9 cellular contexts compared by ENCODE assay signal in the genomic region with DNA sequence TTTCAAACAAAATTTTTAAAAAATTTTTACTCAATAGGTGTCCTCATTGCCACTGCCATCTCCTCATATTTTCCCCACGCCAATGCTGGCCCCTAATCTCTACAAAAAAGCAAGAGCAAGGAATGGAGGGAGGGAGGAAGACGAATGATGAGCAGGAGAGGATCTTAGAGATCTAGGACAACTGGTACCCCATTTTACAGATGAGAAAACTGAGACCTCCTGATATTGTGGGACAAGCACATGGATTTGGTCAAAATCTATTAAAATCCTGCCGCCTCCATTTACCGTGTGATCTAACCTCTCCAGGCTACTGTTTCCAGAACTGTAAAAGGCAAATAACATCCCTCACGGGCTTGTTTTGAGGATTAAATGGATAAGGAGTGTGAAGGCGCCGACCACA. TPM values are rescaled to one million over a fixed set of nuclear protein-coding genes. Genes with fewer than 3 reads are reported as not detected.
A peak's percentile ranks its signal among the peaks of the same experiment; 100 is the strongest.
DNase-seq lines count a peak whose midpoint lies in the region; ATAC-seq and TF ChIP-seq lines count a peak whose summit lies in the region.
"Had no signal": no experiment of that assay in that cellular context is flagged by ENCODE, and none has a peak within 500 bp of the region (broad histone marks: within the 10 kb centered on the region; RNA-seq: fewer than 3 reads in every experiment).

No MANE protein-coding gene starts in this region.

- H3K36me3 ChIP-seq in fibroblast of lung (ENCODE audit: control insufficient read depth, insufficient read depth, low read length) (peaks cover 9% of the 10 kb centered on the region), skeletal muscle tissue (ENCODE audit: control insufficient read depth in 3 of 3, insufficient read depth in 3 of 3, low read length in 3 of 3) (peaks cover 0 to 6% (median 0%) of the 10 kb centered on the region in 3 donors)

- H3K27me3 Mint-ChIP-seq in T-helper 17 cell = no peaks in the 10 kb centered on the region

- peaks cover 25% of the 10 kb centered on the region for H3K4me1 ChIP-seq in fibroblast of lung (ENCODE audit: control insufficient read depth, extremely low read depth, insufficient read depth, low read length)
- H3K4me1 ChIP-seq in skeletal muscle tissue (ENCODE audit: control insufficient read depth in 3 of 3, insufficient read depth in 3 of 3, low read length in 3 of 3) = peaks cover 50 to 67% (median 65%) of the 10 kb centered on the region in 3 donors

- H3K4me2 ChIP-seq in fibroblast of lung (ENCODE audit: extremely low read depth, insufficient read depth, low read length) = peak overlapping the region; percentile 92

- ATAC-seq in T-helper 17 cell (no peak), HG03045 (IDR thresholded peaks at IDR 0.05; ENCODE audit: unreplicated experiment) (no peak), HG02884 (IDR thresholded peaks at IDR 0.05; ENCODE audit: unreplicated experiment) (no peak), HG03469 (IDR thresholded peaks at IDR 0.05; ENCODE audit: unreplicated experiment) (no peak)

- H3K79me2 ChIP-seq in fibroblast of lung (ENCODE audit: control insufficient read depth, insufficient read depth, low read length) = peaks cover 84% of the 10 kb centered on the region

- H3K9me3 ChIP-seq in T-helper 17 cell (ENCODE audit: control insufficient read depth, low read length, poor library complexity, severe bottlenecking) = no peaks in the 10 kb centered on the region
- H3K9me3 ChIP-seq in fibroblast of lung (ENCODE audit: control insufficient read depth, insufficient read depth, low read depth, low read length) = no peaks in the 10 kb centered on the region
- H3K9me3 ChIP-seq in skeletal muscle tissue (ENCODE audit: control insufficient read depth in 3 of 3, low read length in 3 of 3) = no peaks in the 10 kb centered on the region

- no peak overlapping the region for H2AFZ ChIP-seq in fibroblast of lung (ENCODE audit: low read length)

- H3K4me3 ChIP-seq in GM08714 (ENCODE audit: low read length) (peak overlapping the region; percentile 36; the same call in 1 of the 2 replicates), fibroblast of lung (replicated peaks in 1 of 4; ENCODE audit: control extremely low read depth in 1 of 4, insufficient read depth in 1 of 4, low read depth in 3 of 4, low read length in 4 of 4) (peak overlapping the region in 3 of 4 experiments; percentile 78 to 97 (median 91)), skeletal muscle tissue (ENCODE audit: low read length in 3 of 3) (peak overlapping the region; percentile 5 to 89 (median 46))

- no peak for DNase-seq in T-helper 17 cell
- DNase-seq in fibroblast of lung (ENCODE audit: low read depth in 2 of 2) = no peak
- DNase-seq in GOT3 (lab: John Stamatoyannopoulos, UW) = no peak

- H3K9ac ChIP-seq in fibroblast of lung (ENCODE audit: insufficient read depth, low read length) (peak overlapping the region; percentile 21), skeletal muscle tissue (ENCODE audit: low read depth in 1 of 3, low read length in 3 of 3) (peak overlapping the region; percentile 36 to 57 (median 41))

- H3K36me3 Mint-ChIP-seq in T-helper 17 cell (ENCODE audit: low read depth) = peaks cover 15% of the 10 kb centered on the region

- no peak for TF ChIP-seq CTCF in fibroblast of lung (conservative IDR thresholded peaks at IDR 0.05 in 1 of 2, IDR thresholded peaks at IDR 0.05 in 1 of 2; ENCODE audit: low read depth in 1 of 2, low read length in 2 of 2)

- peak overlapping the region; percentile 87 for H3K27ac ChIP-seq in fibroblast of lung (ENCODE audit: insufficient read depth, low read length)
- H3K27ac ChIP-seq in skeletal muscle tissue (ENCODE audit: low read depth, low read length) = peak overlapping the region; percentile 54
- H3K27ac ChIP-seq: HL-60 had no signal

- no peaks in the 10 kb centered on the region for H4K20me1 ChIP-seq in fibroblast of lung (ENCODE audit: control insufficient read depth, extremely low read depth, insufficient read depth, low read length)

- H3K27me3 ChIP-seq in fibroblast of lung (ENCODE audit: control insufficient read depth, insufficient read depth, low read length) (no peaks in the 10 kb centered on the region), skeletal muscle tissue (ENCODE audit: control insufficient read depth in 3 of 3, insufficient read depth in 3 of 3, low read length in 3 of 3) (no peaks in the 10 kb centered on the region)

- H3K4me1 Mint-ChIP-seq in T-helper 17 cell = peaks cover 66% of the 10 kb centered on the region

- H3K27ac Mint-ChIP-seq in T-helper 17 cell = peak overlapping the region; percentile 99

- H3K4me3 Mint-ChIP-seq in T-helper 17 cell = peak overlapping the region; percentile 98

RNA-seq across cellular contexts. Expression of a gene that starts 4.6 kb away (rescaled TPM):
- total RNA-seq in T-helper 17 cell = 10 to 100 TPM; 20.5 to 30.6 TPM
- 69.9 and 137 TPM in 2 replicates for total RNA-seq in fibroblast of lung
- 167 and 305 TPM in 2 replicates for polyA plus RNA-seq in fibroblast of lung
- 103 and 232 TPM in 2 replicates for polyA plus RNA-seq in fibroblast of lung (2012)
- polyA minus RNA-seq in fibroblast of lung (ENCODE audit: low replicate concordance) = 597 and 854 TPM in 2 replicates
- total RNA-seq in skeletal muscle tissue = 25.1 TPM

Comparison
In these comparisons a context has a peak if more than half of its experiments do, and no peak if none do; other contexts are left out.
1. H3K4me3 ChIP-seq: peak in every context shown above with its lines; median percentile 91 in fibroblast of lung; 46 in skeletal muscle tissue; 36 in GM08714.